8 cellular contexts compared by ENCODE assay signal in genomic region chr16:714558-715447, GRCh38. TPM values are rescaled to one million over a fixed set of nuclear protein-coding genes. Genes with fewer than 3 reads are reported as not detected.
DNase-seq lines count a peak whose midpoint lies in the region; ATAC-seq, FAIRE-seq and TF ChIP-seq lines count a peak whose summit lies in the region.

METRN (plus strand) TSS chr16:715118; CDS start chr16:715290, 172 bp downstream.

- peak within 1 kb of the TSS; percentile 20 for H3K27ac ChIP-seq in keratinocyte (ENCODE audit: control insufficient read depth, insufficient read depth, low read length)

- DNase-seq in GM04504 (ENCODE audit: low read depth) = peak; percentile 78
- DNase-seq in NCI-H2227 (lab: John Stamatoyannopoulos, UW; ENCODE audit: unreplicated experiment) = peak; percentile 95
- peak; percentile 86 to 92 for DNase-seq in activated CD4-positive, alpha-beta T cell treated with anti-CD3 and anti-CD28 coated beads for 24 hours (ENCODE audit: low read depth in 2 of 2)
- DNase-seq in cerebellar cortex (ENCODE audit: low spot score) = peak; percentile 82
- DNase-seq in keratinocyte (ENCODE audit: low read depth, low spot score) = no peak
- DNase-seq in stimulated activated CD4-positive, alpha-beta T cell treated with anti-CD3 and anti-CD28 coated beads, Interleukin-12 subunit alpha, Interleukin-12 subunit beta, amount 100 ng/mL, for 48 hours (ENCODE audit: low read depth in 2 of 3, low spot score in 1 of 3) = peak; percentile 71 to 91 (median 86)
- no peak for DNase-seq in cortex of kidney (lab: John Stamatoyannopoulos, UW)

- peaks cover 8% of the 10 kb centered on the region for H3K79me2 ChIP-seq in keratinocyte (ENCODE audit: control insufficient read depth, insufficient read depth, low read length)

- peaks cover 24% of the 10 kb centered on the region for H3K4me1 ChIP-seq in keratinocyte (ENCODE audit: control insufficient read depth, extremely low read depth, insufficient read depth, low read length)

- peak; percentile 84 for ATAC-seq in HG02759 (IDR thresholded peaks at IDR 0.05; ENCODE audit: unreplicated experiment)

- H2AFZ ChIP-seq in keratinocyte (ENCODE audit: control insufficient read depth, low read length) = no peak within 1 kb of the TSS

- H3K4me3 ChIP-seq in keratinocyte (ENCODE audit: control insufficient read depth in 2 of 3, extremely low read depth in 1 of 3, insufficient read depth in 2 of 3, low read depth in 1 of 3, low read length in 3 of 3) = peak within 1 kb of the TSS; percentile 54 to 72 (median 54)

- H4K20me1 ChIP-seq in keratinocyte (ENCODE audit: control insufficient read depth, extremely low read depth, insufficient read depth, low read length) = peaks cover 8% of the 10 kb centered on the region

- peak within 1 kb of the TSS; percentile 52 for H3K9ac ChIP-seq in keratinocyte (ENCODE audit: control insufficient read depth, extremely low read depth, insufficient read depth, low read length)

- H3K27me3 ChIP-seq in keratinocyte (ENCODE audit: control insufficient read depth, extremely low read depth, insufficient read depth, low read length) = peaks cover 18% of the 10 kb centered on the region

- no peaks in the 10 kb centered on the region for H3K9me3 ChIP-seq in keratinocyte (ENCODE audit: control insufficient read depth, low read depth, low read length)

- no peak for TF ChIP-seq CTCF in keratinocyte (optimal IDR thresholded peaks at IDR 0.05 in 1 of 3, IDR thresholded peaks at IDR 0.05 in 1 of 3, conservative IDR thresholded peaks at IDR 0.05 in 1 of 3; ENCODE audit: extremely low read depth in 1 of 3, insufficient read depth in 2 of 3, low read length in 3 of 3)

- H3K9me1 ChIP-seq in keratinocyte (ENCODE audit: control insufficient read depth, extremely low read depth, insufficient read depth, low read length) = no peaks in the 10 kb centered on the region

- FAIRE-seq in keratinocyte (lab: Jason Lieb, UNC) = no peak

- dilution Hi-C loops in keratinocyte (cut with MboI; ENCODE audit: extremely low pct_ligation_motif_present, low sequenced_read_pairs) = no loop called here

- H3K4me2 ChIP-seq in keratinocyte (ENCODE audit: control insufficient read depth, extremely low read depth, insufficient read depth, low read depth, low read length) = peak within 1 kb of the TSS; percentile 70

- H3K36me3 ChIP-seq in keratinocyte (ENCODE audit: control insufficient read depth in 2 of 2, extremely low read depth in 1 of 2, insufficient read depth in 2 of 2, low read length in 2 of 2) = no peaks in the 10 kb centered on the region

RNA-seq across cellular contexts. Expression of gene METRN, which starts in this region (rescaled TPM):
- 27.1 to 171 TPM (median 42.1 TPM) in 3 replicates for polyA plus RNA-seq in keratinocyte
- polyA plus RNA-seq in keratinocyte (2011; ENCODE audit: low read depth) = 6.8 TPM
- 34.2 and 182 TPM in 2 replicates for polyA plus RNA-seq in keratinocyte (2011; cell fraction: cytosol; rRNA removed)
- 19.9 and 47.2 TPM in 2 replicates for polyA plus RNA-seq in keratinocyte (2011; cell fraction: nucleus; rRNA removed)
- polyA plus RNA-seq in keratinocyte (2012; ENCODE audit: low replicate concordance) = 45.7 and 85.4 TPM in 2 replicates
- 8.2 to 26.2 TPM (median 21.2 TPM) in 3 replicates for polyA minus RNA-seq in keratinocyte
- polyA minus RNA-seq in keratinocyte (2011; cell fraction: cytosol; rRNA and poly(A)+ RNA removed) = 197 TPM
- polyA minus RNA-seq in keratinocyte (2011; cell fraction: nucleus; rRNA and poly(A)+ RNA removed) = 23.7 and 32.2 TPM in 2 replicates

Comparison
In these comparisons a context has a peak if more than half of its experiments do, and no peak if none do; other contexts are left out.
1. DNase-seq: peak in GM04504 (single experiment), NCI-H2227 (single experiment), activated CD4-positive, alpha-beta T cell treated with anti-CD3 and anti-CD28 coated beads for 24 hours (2 of 2), cerebellar cortex (single experiment) and stimulated activated CD4-positive, alpha-beta T cell treated with anti-CD3 and anti-CD28 coated beads, Interleukin-12 subunit alpha, Interleukin-12 subunit beta, amount 100 ng/mL, for 48 hours (3 of 3); none in keratinocyte (single experiment) and cortex of kidney (single experiment).